In genomic region chr1:150696995-150697927, GRCh38 we compare ENCODE assay signal across 8 cellular contexts. TPM values are rescaled to one million over a fixed set of nuclear protein-coding genes. Genes with fewer than 3 reads are reported as not detected.
DNase-seq lines count a peak whose midpoint lies in the region; ATAC-seq lines count a peak whose summit lies in the region.

TSS of gene GOLPH3L (minus strand) at chr1:150697154. CDS start at chr1:150694838, 2,316 bp downstream.

- peak within 1 kb of the TSS; percentile 64 for H3K9ac ChIP-seq in Karpas-422 (ENCODE audit: low read length)

- H3K27me3 ChIP-seq in Karpas-422 (ENCODE audit: low read length) = no peaks in the 10 kb centered on the region

- H3K9me3 Mint-ChIP-seq in naive B cell = no peaks in the 10 kb centered on the region
- H3K9me3 Mint-ChIP-seq in stimulated activated memory B cell treated with anti-CD40 and anti-IgM and Interleukin-4, amounts not matched to agents 10 μg/mL and 1 μg/mL and 100 μg/mL, for 72 hours = no peaks in the 10 kb centered on the region

- H3K36me3 Mint-ChIP-seq in naive B cell = peaks cover 8% of the 10 kb centered on the region in 2 donors
- H3K36me3 Mint-ChIP-seq in stimulated activated memory B cell treated with anti-CD40 and anti-IgM and Interleukin-4, amounts not matched to agents 10 μg/mL and 1 μg/mL and 100 μg/mL, for 72 hours = peaks cover 11% of the 10 kb centered on the region

- H2AFZ ChIP-seq in Karpas-422 (ENCODE audit: low read length) = peak within 1 kb of the TSS; percentile 41

- peak within 1 kb of the TSS; percentile 78 to 97 (median 92) for H3K27ac Mint-ChIP-seq in naive B cell
- peak within 1 kb of the TSS; percentile 71 for H3K27ac Mint-ChIP-seq in stimulated activated memory B cell treated with anti-CD40 and anti-IgM and Interleukin-4, amounts not matched to agents 10 μg/mL and 1 μg/mL and 100 μg/mL, for 72 hours

- H3K9me3 ChIP-seq in Karpas-422 (ENCODE audit: low read length) = no peaks in the 10 kb centered on the region

- no peaks in the 10 kb centered on the region for H3K27me3 Mint-ChIP-seq in naive B cell
- no peaks in the 10 kb centered on the region for H3K27me3 Mint-ChIP-seq in stimulated activated memory B cell treated with anti-CD40 and anti-IgM and Interleukin-4, amounts not matched to agents 10 μg/mL and 1 μg/mL and 100 μg/mL, for 72 hours

- H3K4me3 Mint-ChIP-seq in naive B cell = peak within 1 kb of the TSS; percentile 92 to 100 (median 98)
- peak within 1 kb of the TSS; percentile 95 for H3K4me3 Mint-ChIP-seq in stimulated activated memory B cell treated with anti-CD40 and anti-IgM and Interleukin-4, amounts not matched to agents 10 μg/mL and 1 μg/mL and 100 μg/mL, for 72 hours

- H3K4me1 Mint-ChIP-seq in naive B cell = peaks cover 13 to 24% (median 21%) of the 10 kb centered on the region in 3 donors
- H3K4me1 Mint-ChIP-seq in stimulated activated memory B cell treated with anti-CD40 and anti-IgM and Interleukin-4, amounts not matched to agents 10 μg/mL and 1 μg/mL and 100 μg/mL, for 72 hours = peaks cover 25% of the 10 kb centered on the region

- no peaks in the 10 kb centered on the region for H4K20me1 ChIP-seq in Karpas-422 (ENCODE audit: insufficient read depth, low read depth, low read length)

- H3K36me3 ChIP-seq in Karpas-422 (ENCODE audit: insufficient read depth, low read length) = peaks cover 24% of the 10 kb centered on the region

- H3K27ac ChIP-seq in Karpas-422 (ENCODE audit: low read length) = peak within 1 kb of the TSS; percentile 73

- DNase-seq in DMS53 treated with DMSO at 0.1 percent for 48 hours (lab: John Stamatoyannopoulos, UW; ENCODE audit: unreplicated experiment) = peak; percentile 99
- peak; percentile 98 for DNase-seq in Karpas-422
- peak; percentile 99 for DNase-seq in RKO (ENCODE audit: low spot score)
- peak; percentile 78 for DNase-seq in activated T-helper 1 cell treated with Interleukin-2 at 50 U/mL for 16 hours (ENCODE audit: low read depth)
- peak; percentile 95 for DNase-seq in fibroblast of gingiva (ENCODE audit: low read depth)
- peak; percentile 91 for DNase-seq in naive B cell

- H3K4me1 ChIP-seq in Karpas-422 (ENCODE audit: low read length) = peaks cover 44% of the 10 kb centered on the region

- peak within 1 kb of the TSS; percentile 86 for H3K4me2 ChIP-seq in Karpas-422 (ENCODE audit: low read depth, low read length, poor library complexity, severe bottlenecking)

- peak within 1 kb of the TSS; percentile 68 for H3K4me3 ChIP-seq in Karpas-422 (ENCODE audit: low read length)

- ATAC-seq in GM21825 (IDR thresholded peaks at IDR 0.05; ENCODE audit: unreplicated experiment) (peak; percentile 98), naive B cell (ENCODE audit: low read depth in 2 of 2) (peak; percentile 98 to 99)
- ATAC-seq in stimulated activated memory B cell treated with anti-CD40 and anti-IgM and Interleukin-4, amounts not matched to agents 10 μg/mL and 1 μg/mL and 100 μg/mL, for 72 hours = peak; percentile 100

- no peaks in the 10 kb centered on the region for H3K9me2 ChIP-seq in Karpas-422 (replicated peaks; ENCODE audit: insufficient read depth, low read length)

- peaks cover 31% of the 10 kb centered on the region for H3K79me2 ChIP-seq in Karpas-422 (ENCODE audit: low read length)

RNA-seq across cellular contexts. Expression of gene GOLPH3L, which starts in this region (rescaled TPM):
- total RNA-seq in Karpas-422 (2014; rRNA removed; shearing (Covaris generic); ENCODE audit: low replicate concordance) = 15.2 and 28.1 TPM in 2 replicates
- 10 to 100 TPM; 10.1 to 27.8 (median 24.4) TPM for polyA plus RNA-seq in naive B cell (ENCODE audit: low read depth in 6 of 6)

Comparison
In these comparisons a context has a peak if more than half of its experiments do, and no peak if none do; other contexts are left out.
1. Peak in every context shown above with its lines: DNase-seq, ATAC-seq, H3K4me3 ChIP-seq and H3K27ac ChIP-seq.